ENCODE assay signal across 9 cellular contexts in the genomic region with DNA sequence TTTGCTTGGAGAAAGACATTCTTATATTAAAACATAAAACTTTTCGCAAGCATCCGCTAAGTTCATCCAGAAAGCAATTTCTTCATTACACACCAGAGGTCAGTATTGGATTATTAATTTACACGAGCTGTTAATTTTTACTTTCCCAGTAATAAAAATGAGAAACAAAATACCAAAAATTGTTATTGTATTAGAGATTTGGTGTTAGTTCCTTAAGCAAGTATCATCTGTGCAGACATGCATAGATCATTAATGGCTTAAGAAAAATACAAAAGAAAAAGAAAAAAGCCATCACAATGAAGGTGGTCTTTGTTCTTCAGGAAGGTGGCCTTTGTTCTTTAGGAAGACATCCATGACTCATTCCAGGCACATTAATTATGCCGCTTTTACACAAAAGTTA. TPM values are rescaled to one million over a fixed set of nuclear protein-coding genes. Genes with fewer than 3 reads are reported as not detected.
A peak's percentile ranks its signal among the peaks of the same experiment; 100 is the strongest.
DNase-seq lines count a peak whose midpoint lies in the region; ATAC-seq, FAIRE-seq and TF ChIP-seq lines count a peak whose summit lies in the region.
"Had no signal": no experiment of that assay in that cellular context is flagged by ENCODE, and none has a peak within 500 bp of the region (broad histone marks: within the 10 kb centered on the region; RNA-seq: fewer than 3 reads in every experiment).

No MANE protein-coding gene starts in this region.

- H3K27me3 ChIP-seq in astrocyte (ENCODE audit: insufficient read depth, low read length) = no peaks in the 10 kb centered on the region
- H3K27me3 ChIP-seq in lower lobe of right lung (ENCODE audit: low read depth) = no peaks in the 10 kb centered on the region

- no peaks in the 10 kb centered on the region for H3K4me1 ChIP-seq in astrocyte (ENCODE audit: insufficient read depth, low read length)
- no peaks in the 10 kb centered on the region for H3K4me1 ChIP-seq in lower lobe of right lung
- H3K4me1 ChIP-seq: HAP-1 had no signal

- H3K27ac ChIP-seq in astrocyte (ENCODE audit: low read depth, low read length) (no peak overlapping the region), lower lobe of right lung (no peak overlapping the region)

- H3K36me3 ChIP-seq in astrocyte (ENCODE audit: insufficient read depth, low read length) (no peaks in the 10 kb centered on the region), lower lobe of right lung (no peaks in the 10 kb centered on the region)
- H3K36me3 ChIP-seq: HAP-1 had no signal

- H4K20me1 ChIP-seq in astrocyte (ENCODE audit: insufficient read depth, low read length) = no peaks in the 10 kb centered on the region

- H3K4me3 ChIP-seq in AG10803 (ENCODE audit: low read length) (no peak overlapping the region), astrocyte (ENCODE audit: insufficient read depth, low read depth, low read length) (no peak overlapping the region), lower lobe of right lung (no peak overlapping the region)
- H3K4me3 ChIP-seq: HAP-1 had no signal

- H3K4me2 ChIP-seq in astrocyte (ENCODE audit: low read length) = no peak overlapping the region

- no peaks in the 10 kb centered on the region for H3K9me3 ChIP-seq in astrocyte (ENCODE audit: insufficient read depth, low read depth, low read length)
- H3K9me3 ChIP-seq in lower lobe of right lung = no peaks in the 10 kb centered on the region
- H3K9me3 ChIP-seq: HAP-1 had no signal

- no peak for ATAC-seq in lower lobe of right lung
- ATAC-seq in GM19397 (IDR thresholded peaks at IDR 0.05; ENCODE audit: unreplicated experiment) = no peak
- no peak for ATAC-seq in HG02610 (IDR thresholded peaks at IDR 0.05; ENCODE audit: unreplicated experiment)

- H3K36me3 Mint-ChIP-seq in astrocyte (ENCODE audit: low read depth, unreplicated experiment) = no peaks in the 10 kb centered on the region

- H3K27me3 Mint-ChIP-seq in astrocyte (ENCODE audit: low read depth, unreplicated experiment) = no peaks in the 10 kb centered on the region

- H3K4me3 Mint-ChIP-seq in astrocyte (ENCODE audit: unreplicated experiment) = no peak overlapping the region

- H3K4me1 Mint-ChIP-seq in astrocyte (ENCODE audit: low read depth, unreplicated experiment) = no peaks in the 10 kb centered on the region

- peak; percentile 26 for DNase-seq in AG10803 (ENCODE audit: low read depth)
- DNase-seq in HS-5 (ENCODE audit: low read depth) = peak; percentile 6
- DNase-seq in astrocyte (ENCODE audit: low read depth) = no peak
- DNase-seq in lower lobe of right lung = no peak
- no peak for DNase-seq in activated CD4-positive, alpha-beta T cell treated with anti-CD3 and anti-CD28 coated beads for 48 hours
- no peak for DNase-seq in NK-92 (lab: John Stamatoyannopoulos, UW; ENCODE audit: unreplicated experiment)

- no peak overlapping the region for H3K27ac Mint-ChIP-seq in astrocyte (ENCODE audit: unreplicated experiment)

- intact Hi-C loops in lower lobe of right lung (cut with DNase I) = no loop called here

- H3K9ac ChIP-seq in astrocyte (ENCODE audit: low read length) = no peak overlapping the region

- no peak for FAIRE-seq in astrocyte (lab: Jason Lieb, UNC)

- TF ChIP-seq CTCF in AG10803 (conservative IDR thresholded peaks at IDR 0.05; ENCODE audit: low read length) (peak; percentile 73), astrocyte (IDR thresholded peaks at IDR 0.05; ENCODE audit: insufficient read depth, low read depth, low read length) (peak; percentile 53), lower lobe of right lung (IDR thresholded peaks at IDR 0.05) (peak; percentile 64)

- H3K9me3 Mint-ChIP-seq in astrocyte (ENCODE audit: unreplicated experiment) = no peaks in the 10 kb centered on the region

- no peaks in the 10 kb centered on the region for H3K79me2 ChIP-seq in astrocyte (ENCODE audit: insufficient read depth, low read length)

- no peak overlapping the region for H2AFZ ChIP-seq in astrocyte (ENCODE audit: low read depth, low read length)

RNA-seq across cellular contexts. Expression of a gene that starts 53.6 kb away (rescaled TPM):
- total RNA-seq in astrocyte (15.3 and 17.3 TPM in 2 replicates), lower lobe of right lung (99.3 TPM)

Comparison
In these comparisons a context has a peak if more than half of its experiments do, and no peak if none do; other contexts are left out.
1. DNase-seq: peak in AG10803 (single experiment) and HS-5 (single experiment); none in astrocyte (single experiment), lower lobe of right lung (single experiment), activated CD4-positive, alpha-beta T cell treated with anti-CD3 and anti-CD28 coated beads for 48 hours (single experiment) and NK-92 (single experiment).
2. Peak in every context shown above with its lines, with median percentiles within 50 percentile points of each other: CTCF ChIP-seq.